In the genomic region with DNA sequence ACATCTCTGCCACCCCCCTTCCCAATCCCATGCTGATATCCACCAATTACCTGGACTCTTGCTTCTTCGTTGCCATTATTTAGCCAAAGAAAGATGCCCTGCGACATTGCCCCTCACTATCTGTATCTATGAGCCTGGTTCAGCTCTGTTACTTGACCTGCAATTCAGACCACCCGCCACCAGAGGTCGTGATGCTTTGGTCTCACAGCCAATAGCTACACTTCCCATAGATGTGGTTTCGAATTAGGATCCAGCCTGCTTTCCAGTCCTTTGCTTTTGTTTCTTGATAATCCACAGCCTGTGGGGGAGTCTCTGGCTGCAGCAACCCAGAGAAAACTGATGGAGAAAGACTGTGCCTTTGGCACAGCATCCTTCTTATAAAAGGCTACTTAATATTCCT, we compare ENCODE assay signal across 3 cellular contexts.
TF ChIP-seq lines count a peak whose summit lies in the region.

No MANE protein-coding gene starts in this region.

TF ChIP-seq in GM23338, 12 proteins besides CTCF, POLR2A, EP300 and RAD21 (continued from another document and continues in another):
- TF ChIP-seq, protein P1, sequence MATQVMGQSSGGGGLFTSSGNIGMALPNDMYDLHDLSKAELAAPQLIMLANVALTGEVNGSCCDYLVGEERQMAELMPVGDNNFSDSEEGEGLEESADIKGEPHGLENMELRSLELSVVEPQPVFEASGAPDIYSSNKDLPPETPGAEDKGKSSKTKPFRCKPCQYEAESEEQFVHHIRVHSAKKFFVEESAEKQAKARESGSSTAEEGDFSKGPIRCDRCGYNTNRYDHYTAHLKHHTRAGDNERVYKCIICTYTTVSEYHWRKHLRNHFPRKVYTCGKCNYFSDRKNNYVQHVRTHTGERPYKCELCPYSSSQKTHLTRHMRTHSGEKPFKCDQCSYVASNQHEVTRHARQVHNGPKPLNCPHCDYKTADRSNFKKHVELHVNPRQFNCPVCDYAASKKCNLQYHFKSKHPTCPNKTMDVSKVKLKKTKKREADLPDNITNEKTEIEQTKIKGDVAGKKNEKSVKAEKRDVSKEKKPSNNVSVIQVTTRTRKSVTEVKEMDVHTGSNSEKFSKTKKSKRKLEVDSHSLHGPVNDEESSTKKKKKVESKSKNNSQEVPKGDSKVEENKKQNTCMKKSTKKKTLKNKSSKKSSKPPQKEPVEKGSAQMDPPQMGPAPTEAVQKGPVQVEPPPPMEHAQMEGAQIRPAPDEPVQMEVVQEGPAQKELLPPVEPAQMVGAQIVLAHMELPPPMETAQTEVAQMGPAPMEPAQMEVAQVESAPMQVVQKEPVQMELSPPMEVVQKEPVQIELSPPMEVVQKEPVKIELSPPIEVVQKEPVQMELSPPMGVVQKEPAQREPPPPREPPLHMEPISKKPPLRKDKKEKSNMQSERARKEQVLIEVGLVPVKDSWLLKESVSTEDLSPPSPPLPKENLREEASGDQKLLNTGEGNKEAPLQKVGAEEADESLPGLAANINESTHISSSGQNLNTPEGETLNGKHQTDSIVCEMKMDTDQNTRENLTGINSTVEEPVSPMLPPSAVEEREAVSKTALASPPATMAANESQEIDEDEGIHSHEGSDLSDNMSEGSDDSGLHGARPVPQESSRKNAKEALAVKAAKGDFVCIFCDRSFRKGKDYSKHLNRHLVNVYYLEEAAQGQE (IDR thresholded peaks at IDR 0.05; ENCODE audit: unreplicated experiment) = no peak
- no peak for TF ChIP-seq CREB1 (CRISPR knock-in tag; IDR thresholded peaks at IDR 0.05; ENCODE audit: low read depth)
- no peak for TF ChIP-seq EZH2phosphoT487 (IDR thresholded peaks at IDR 0.05; ENCODE audit: unreplicated experiment)
- no peak for TF ChIP-seq STAT1 (IDR thresholded peaks at IDR 0.05; ENCODE audit: unreplicated experiment)

TF ChIP-seq in WTC11, 78 proteins besides CTCF, POLR2A, EP300 and RAD21 (continued from another document):
- no peak for TF ChIP-seq FOXK1 (CRISPR knock-in tag; IDR thresholded peaks at IDR 0.05)
- TF ChIP-seq, protein P2, sequence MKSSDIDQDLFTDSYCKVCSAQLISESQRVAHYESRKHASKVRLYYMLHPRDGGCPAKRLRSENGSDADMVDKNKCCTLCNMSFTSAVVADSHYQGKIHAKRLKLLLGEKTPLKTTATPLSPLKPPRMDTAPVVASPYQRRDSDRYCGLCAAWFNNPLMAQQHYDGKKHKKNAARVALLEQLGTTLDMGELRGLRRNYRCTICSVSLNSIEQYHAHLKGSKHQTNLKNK (CRISPR knock-in tag; IDR thresholded peaks at IDR 0.05) = no peak
- TF ChIP-seq, protein P3, sequence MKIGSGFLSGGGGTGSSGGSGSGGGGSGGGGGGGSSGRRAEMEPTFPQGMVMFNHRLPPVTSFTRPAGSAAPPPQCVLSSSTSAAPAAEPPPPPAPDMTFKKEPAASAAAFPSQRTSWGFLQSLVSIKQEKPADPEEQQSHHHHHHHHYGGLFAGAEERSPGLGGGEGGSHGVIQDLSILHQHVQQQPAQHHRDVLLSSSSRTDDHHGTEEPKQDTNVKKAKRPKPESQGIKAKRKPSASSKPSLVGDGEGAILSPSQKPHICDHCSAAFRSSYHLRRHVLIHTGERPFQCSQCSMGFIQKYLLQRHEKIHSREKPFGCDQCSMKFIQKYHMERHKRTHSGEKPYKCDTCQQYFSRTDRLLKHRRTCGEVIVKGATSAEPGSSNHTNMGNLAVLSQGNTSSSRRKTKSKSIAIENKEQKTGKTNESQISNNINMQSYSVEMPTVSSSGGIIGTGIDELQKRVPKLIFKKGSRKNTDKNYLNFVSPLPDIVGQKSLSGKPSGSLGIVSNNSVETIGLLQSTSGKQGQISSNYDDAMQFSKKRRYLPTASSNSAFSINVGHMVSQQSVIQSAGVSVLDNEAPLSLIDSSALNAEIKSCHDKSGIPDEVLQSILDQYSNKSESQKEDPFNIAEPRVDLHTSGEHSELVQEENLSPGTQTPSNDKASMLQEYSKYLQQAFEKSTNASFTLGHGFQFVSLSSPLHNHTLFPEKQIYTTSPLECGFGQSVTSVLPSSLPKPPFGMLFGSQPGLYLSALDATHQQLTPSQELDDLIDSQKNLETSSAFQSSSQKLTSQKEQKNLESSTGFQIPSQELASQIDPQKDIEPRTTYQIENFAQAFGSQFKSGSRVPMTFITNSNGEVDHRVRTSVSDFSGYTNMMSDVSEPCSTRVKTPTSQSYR (CRISPR knock-in tag; IDR thresholded peaks at IDR 0.05) = no peak
- TF ChIP-seq NR1H2 (CRISPR knock-in tag; IDR thresholded peaks at IDR 0.05) = no peak

TF ChIP-seq in HepG2, 621 proteins besides CTCF, POLR2A, EP300 and RAD21 (continued from another document):
- TF ChIP-seq ZNF292 (CRISPR knock-in tag; IDR thresholded peaks at IDR 0.05; ENCODE audit: borderline replicate concordance, low read depth) = no peak
- TF ChIP-seq, protein P4, sequence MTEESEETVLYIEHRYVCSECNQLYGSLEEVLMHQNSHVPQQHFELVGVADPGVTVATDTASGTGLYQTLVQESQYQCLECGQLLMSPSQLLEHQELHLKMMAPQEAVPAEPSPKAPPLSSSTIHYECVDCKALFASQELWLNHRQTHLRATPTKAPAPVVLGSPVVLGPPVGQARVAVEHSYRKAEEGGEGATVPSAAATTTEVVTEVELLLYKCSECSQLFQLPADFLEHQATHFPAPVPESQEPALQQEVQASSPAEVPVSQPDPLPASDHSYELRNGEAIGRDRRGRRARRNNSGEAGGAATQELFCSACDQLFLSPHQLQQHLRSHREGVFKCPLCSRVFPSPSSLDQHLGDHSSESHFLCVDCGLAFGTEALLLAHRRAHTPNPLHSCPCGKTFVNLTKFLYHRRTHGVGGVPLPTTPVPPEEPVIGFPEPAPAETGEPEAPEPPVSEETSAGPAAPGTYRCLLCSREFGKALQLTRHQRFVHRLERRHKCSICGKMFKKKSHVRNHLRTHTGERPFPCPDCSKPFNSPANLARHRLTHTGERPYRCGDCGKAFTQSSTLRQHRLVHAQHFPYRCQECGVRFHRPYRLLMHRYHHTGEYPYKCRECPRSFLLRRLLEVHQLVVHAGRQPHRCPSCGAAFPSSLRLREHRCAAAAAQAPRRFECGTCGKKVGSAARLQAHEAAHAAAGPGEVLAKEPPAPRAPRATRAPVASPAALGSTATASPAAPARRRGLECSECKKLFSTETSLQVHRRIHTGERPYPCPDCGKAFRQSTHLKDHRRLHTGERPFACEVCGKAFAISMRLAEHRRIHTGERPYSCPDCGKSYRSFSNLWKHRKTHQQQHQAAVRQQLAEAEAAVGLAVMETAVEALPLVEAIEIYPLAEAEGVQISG (CRISPR knock-in tag; IDR thresholded peaks at IDR 0.05) = peak; percentile 89
- TF ChIP-seq, protein P5, sequence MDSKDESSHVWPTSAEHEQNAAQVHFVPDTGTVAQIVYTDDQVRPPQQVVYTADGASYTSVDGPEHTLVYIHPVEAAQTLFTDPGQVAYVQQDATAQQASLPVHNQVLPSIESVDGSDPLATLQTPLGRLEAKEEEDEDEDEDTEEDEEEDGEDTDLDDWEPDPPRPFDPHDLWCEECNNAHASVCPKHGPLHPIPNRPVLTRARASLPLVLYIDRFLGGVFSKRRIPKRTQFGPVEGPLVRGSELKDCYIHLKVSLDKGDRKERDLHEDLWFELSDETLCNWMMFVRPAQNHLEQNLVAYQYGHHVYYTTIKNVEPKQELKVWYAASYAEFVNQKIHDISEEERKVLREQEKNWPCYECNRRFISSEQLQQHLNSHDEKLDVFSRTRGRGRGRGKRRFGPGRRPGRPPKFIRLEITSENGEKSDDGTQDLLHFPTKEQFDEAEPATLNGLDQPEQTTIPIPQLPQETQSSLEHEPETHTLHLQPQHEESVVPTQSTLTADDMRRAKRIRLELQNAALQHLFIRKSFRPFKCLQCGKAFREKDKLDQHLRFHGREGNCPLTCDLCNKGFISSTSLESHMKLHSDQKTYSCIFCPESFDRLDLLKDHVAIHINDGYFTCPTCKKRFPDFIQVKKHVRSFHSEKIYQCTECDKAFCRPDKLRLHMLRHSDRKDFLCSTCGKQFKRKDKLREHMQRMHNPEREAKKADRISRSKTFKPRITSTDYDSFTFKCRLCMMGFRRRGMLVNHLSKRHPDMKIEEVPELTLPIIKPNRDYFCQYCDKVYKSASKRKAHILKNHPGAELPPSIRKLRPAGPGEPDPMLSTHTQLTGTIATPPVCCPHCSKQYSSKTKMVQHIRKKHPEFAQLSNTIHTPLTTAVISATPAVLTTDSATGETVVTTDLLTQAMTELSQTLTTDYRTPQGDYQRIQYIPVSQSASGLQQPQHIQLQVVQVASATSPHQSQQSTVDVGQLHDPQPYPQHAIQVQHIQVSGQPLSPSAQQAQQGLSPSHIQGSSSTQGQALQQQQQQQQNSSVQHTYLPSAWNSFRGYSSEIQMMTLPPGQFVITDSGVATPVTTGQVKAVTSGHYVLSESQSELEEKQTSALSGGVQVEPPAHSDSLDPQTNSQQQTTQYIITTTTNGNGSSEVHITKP (CRISPR knock-in tag; IDR thresholded peaks at IDR 0.05; ENCODE audit: low read depth) = no peak
- TF ChIP-seq ZMYM4 (CRISPR knock-in tag; IDR thresholded peaks at IDR 0.05) = peak; percentile 65
- peak; percentile 10; the same call in 1 of the 2 replicates for TF ChIP-seq SMC3 (IDR thresholded peaks at IDR 0.05; ENCODE audit: low read length)
